In genomic region chr3:98039322-98040024, GRCh38 we compare ENCODE assay signal across 8 cellular contexts. TPM values are rescaled to one million over a fixed set of nuclear protein-coding genes. Genes with fewer than 3 reads are reported as not detected.
DNase-seq lines count a peak whose midpoint lies in the region; TF ChIP-seq lines count a peak whose summit lies in the region.

No MANE protein-coding gene starts in this region.

- H3K9ac ChIP-seq in neural progenitor cell (no peak overlapping the region), stomach smooth muscle (ENCODE audit: low read length in 2 of 2) (peak overlapping the region in 1 of 2 donors; percentile 7)

- H3K27ac Mint-ChIP-seq in activated T-helper 1 cell treated with anti-CD3 and anti-CD28 coated beads, Interleukin-12 subunit alpha, Interleukin-12 subunit beta, Interleukin-2, Interleukin-4 antibody, amounts not matched to agents 30 ng/mL and 10 ng/mL and 1 ng/mL, durations not matched to agents 14 hours and 24 hours and 36 hours, result peak overlapping the region; percentile 90
- peak overlapping the region; percentile 85 for H3K27ac Mint-ChIP-seq in neural progenitor cell

- H3K4me1 Mint-ChIP-seq in activated T-helper 1 cell treated with anti-CD3 and anti-CD28 coated beads, Interleukin-12 subunit alpha, Interleukin-12 subunit beta, Interleukin-2, Interleukin-4 antibody, amounts not matched to agents 30 ng/mL and 10 ng/mL and 1 ng/mL, durations not matched to agents 14 hours and 24 hours and 36 hours (ENCODE audit: low read depth), result peaks cover 22% of the 10 kb centered on the region
- H3K4me1 Mint-ChIP-seq in neural progenitor cell, result no peaks in the 10 kb centered on the region

- peak overlapping the region; percentile 74 for H3K4me2 ChIP-seq in neural progenitor cell

- H3K27me3 ChIP-seq in neural progenitor cell (no peaks in the 10 kb centered on the region), stomach smooth muscle (ENCODE audit: control insufficient read depth in 1 of 2, insufficient read depth in 2 of 2, low read length in 2 of 2) (no peaks in the 10 kb centered on the region)

- H2AFZ ChIP-seq in neural progenitor cell (replicated peaks), result peak overlapping the region; percentile 93

- H3K4me3 ChIP-seq in fibroblast of pulmonary artery (replicated peaks; ENCODE audit: low read depth, low read length) (peak overlapping the region; percentile 49), neural progenitor cell (peak overlapping the region; percentile 55), stomach smooth muscle (ENCODE audit: low read length in 2 of 2) (peak overlapping the region; percentile 68 to 69)

- peaks cover 3% of the 10 kb centered on the region for H3K36me3 Mint-ChIP-seq in activated T-helper 1 cell treated with anti-CD3 and anti-CD28 coated beads, Interleukin-12 subunit alpha, Interleukin-12 subunit beta, Interleukin-2, Interleukin-4 antibody, amounts not matched to agents 30 ng/mL and 10 ng/mL and 1 ng/mL, durations not matched to agents 14 hours and 24 hours and 36 hours (ENCODE audit: low read depth)
- H3K36me3 Mint-ChIP-seq in neural progenitor cell, result no peaks in the 10 kb centered on the region

- peak overlapping the region; percentile 84 for H3K4me3 Mint-ChIP-seq in activated T-helper 1 cell treated with anti-CD3 and anti-CD28 coated beads, Interleukin-12 subunit alpha, Interleukin-12 subunit beta, Interleukin-2, Interleukin-4 antibody, amounts not matched to agents 30 ng/mL and 10 ng/mL and 1 ng/mL, durations not matched to agents 14 hours and 24 hours and 36 hours
- peak overlapping the region; percentile 88 for H3K4me3 Mint-ChIP-seq in neural progenitor cell

- H3K27me3 Mint-ChIP-seq in activated T-helper 1 cell treated with anti-CD3 and anti-CD28 coated beads, Interleukin-12 subunit alpha, Interleukin-12 subunit beta, Interleukin-2, Interleukin-4 antibody, amounts not matched to agents 30 ng/mL and 10 ng/mL and 1 ng/mL, durations not matched to agents 14 hours and 24 hours and 36 hours (ENCODE audit: insufficient read depth), result peaks cover 27% of the 10 kb centered on the region
- no peaks in the 10 kb centered on the region for H3K27me3 Mint-ChIP-seq in neural progenitor cell (ENCODE audit: insufficient read depth, low read depth)

- peaks cover 11% of the 10 kb centered on the region for H3K9me3 Mint-ChIP-seq in activated T-helper 1 cell treated with anti-CD3 and anti-CD28 coated beads, Interleukin-12 subunit alpha, Interleukin-12 subunit beta, Interleukin-2, Interleukin-4 antibody, amounts not matched to agents 30 ng/mL and 10 ng/mL and 1 ng/mL, durations not matched to agents 14 hours and 24 hours and 36 hours
- H3K9me3 Mint-ChIP-seq in neural progenitor cell, result peaks cover 16% of the 10 kb centered on the region

- H3K27ac ChIP-seq in neural progenitor cell (no peak overlapping the region), stomach smooth muscle (ENCODE audit: low read length) (no peak overlapping the region)

- peak; percentile 70 for TF ChIP-seq CTCF in fibroblast of pulmonary artery (IDR thresholded peaks at IDR 0.05; ENCODE audit: low read length, missing control alignments)
- peak; percentile 83 for TF ChIP-seq CTCF in neural progenitor cell (IDR thresholded peaks at IDR 0.05)

- no peaks in the 10 kb centered on the region for H3F3A ChIP-seq in neural progenitor cell (ENCODE audit: low read depth)

- H4K20me1 ChIP-seq in neural progenitor cell (ENCODE audit: low read depth), result no peaks in the 10 kb centered on the region

- H3K79me2 ChIP-seq in neural progenitor cell (ENCODE audit: low read depth), result no peaks in the 10 kb centered on the region

- intact Hi-C loops in activated T-helper 1 cell treated with anti-CD3 and anti-CD28 coated beads, Interleukin-12 subunit alpha, Interleukin-12 subunit beta, Interleukin-2, Interleukin-4 antibody, amounts not matched to agents 30 ng/mL and 10 ng/mL and 1 ng/mL, durations not matched to agents 14 hours and 24 hours and 36 hours (cut with micrococcal nuclease), result loop anchor here (1.0 to 10.0 kb wide), 16 partner anchors 58 to 1775 kb away; partner anchors contain the start of genes ARL6, CLDND1, CMSS1 and CPOX

- H3K4me1 ChIP-seq in neural progenitor cell, result peaks cover 11% of the 10 kb centered on the region
- no peaks in the 10 kb centered on the region for H3K4me1 ChIP-seq in stomach smooth muscle (ENCODE audit: control insufficient read depth, insufficient read depth, low read length)

- peak; percentile 87 for DNase-seq in ELF-1 (ENCODE audit: low read depth, low spot score)
- DNase-seq in GOT3 (lab: John Stamatoyannopoulos, UW), result peak; percentile 24
- DNase-seq in Kasumi-1 (lab: John Stamatoyannopoulos, UW), result peak; percentile 87 to 95
- peak; percentile 88 for DNase-seq in RKO (ENCODE audit: low spot score)
- DNase-seq in activated T-helper 1 cell treated with anti-CD3 and anti-CD28 coated beads, Interleukin-12 subunit alpha, Interleukin-12 subunit beta, Interleukin-2, Interleukin-4 antibody, amounts not matched to agents 30 ng/mL and 10 ng/mL and 1 ng/mL, durations not matched to agents 14 hours and 24 hours and 36 hours (ENCODE audit: low spot score), result peak; percentile 71
- peak; percentile 93 for DNase-seq in fibroblast of pulmonary artery (ENCODE audit: low read depth)
- peak; percentile 69 for DNase-seq in neural progenitor cell (ENCODE audit: low spot score)

- H3K36me3 ChIP-seq in neural progenitor cell (no peaks in the 10 kb centered on the region), stomach smooth muscle (ENCODE audit: control insufficient read depth in 2 of 2, insufficient read depth in 2 of 2, low read length in 2 of 2) (no peaks in the 10 kb centered on the region)

- no peaks in the 10 kb centered on the region for H3K9me3 ChIP-seq in neural progenitor cell (ENCODE audit: low read depth)
- no peaks in the 10 kb centered on the region for H3K9me3 ChIP-seq in stomach smooth muscle (ENCODE audit: control insufficient read depth in 2 of 2, low read length in 2 of 2)

RNA-seq across cellular contexts. Expression of gene GABRR3, which starts 4.4 kb away (rescaled TPM):
- not detected in 2 replicates for total RNA-seq in activated T-helper 1 cell treated with anti-CD3 and anti-CD28 coated beads, Interleukin-12 subunit alpha, Interleukin-12 subunit beta, Interleukin-2, Interleukin-4 antibody, amounts not matched to agents 30 ng/mL and 10 ng/mL and 1 ng/mL, durations not matched to agents 14 hours and 24 hours and 36 hours
- not detected in 2 replicates for total RNA-seq in neural progenitor cell (ENCODE audit: low replicate concordance)

RNA-seq across cellular contexts. Expression of gene OR5AC2, which starts 47.5 kb away (rescaled TPM):
- total RNA-seq in activated T-helper 1 cell treated with anti-CD3 and anti-CD28 coated beads, Interleukin-12 subunit alpha, Interleukin-12 subunit beta, Interleukin-2, Interleukin-4 antibody, amounts not matched to agents 30 ng/mL and 10 ng/mL and 1 ng/mL, durations not matched to agents 14 hours and 24 hours and 36 hours, result not detected in 2 replicates
- not detected in 2 replicates for total RNA-seq in neural progenitor cell (ENCODE audit: low replicate concordance)

Comparison
In these comparisons a context has a peak if more than half of its experiments do, and no peak if none do; other contexts are left out.
1. DNase-seq: peak in every context shown above with its lines; median percentile 93 in fibroblast of pulmonary artery; 91 in Kasumi-1; 88 in RKO; 87 in ELF-1; 71 in activated T-helper 1 cell treated with anti-CD3 and anti-CD28 coated beads, Interleukin-12 subunit alpha, Interleukin-12 subunit beta, Interleukin-2, Interleukin-4 antibody, amounts not matched to agents 30 ng/mL and 10 ng/mL and 1 ng/mL, durations not matched to agents 14 hours and 24 hours and 36 hours; 69 in neural progenitor cell; 24 in GOT3.